17 cellular contexts compared by ENCODE assay signal in the genomic region with DNA sequence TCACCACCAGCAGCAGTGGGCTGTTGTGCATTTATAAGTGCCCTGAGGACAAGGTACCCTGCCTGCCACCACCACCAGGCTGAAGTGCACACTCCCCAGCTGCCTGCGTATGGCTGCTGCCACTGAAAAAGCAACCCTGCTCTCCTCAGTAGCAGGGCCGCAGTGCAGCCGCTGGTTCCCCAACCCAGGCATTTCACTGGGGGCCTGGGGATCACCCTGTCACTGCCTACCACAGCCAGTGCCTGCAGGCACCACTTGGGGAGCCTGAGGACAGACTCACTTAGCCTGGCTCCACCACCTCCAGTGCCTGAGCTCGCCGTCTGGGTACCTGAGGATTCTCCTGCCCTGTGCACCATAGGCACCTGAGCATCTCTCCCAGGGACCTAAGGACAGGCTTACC.
DNase-seq lines count a peak whose midpoint lies in the region; TF ChIP-seq lines count a peak whose summit lies in the region.
"Had no signal": no experiment of that assay in that cellular context is flagged by ENCODE, and none has a peak within 500 bp of the region (broad histone marks: within the 10 kb centered on the region; RNA-seq: fewer than 3 reads in every experiment).

No MANE protein-coding gene starts in this region.

- H3K27ac Mint-ChIP-seq in HFFc6 (peak overlapping the region; percentile 66), osteocyte (ENCODE audit: unreplicated experiment) (peak overlapping the region; percentile 57)
- H3K27ac Mint-ChIP-seq: CD4-positive, alpha-beta memory T cell had no signal

- no peaks in the 10 kb centered on the region for H3K36me3 ChIP-seq in brain microvascular endothelial cell (replicated peaks)

- TF ChIP-seq CTCF in HFFc6 (IDR thresholded peaks at IDR 0.05) (no peak), brain microvascular endothelial cell (IDR thresholded peaks at IDR 0.05; ENCODE audit: low read depth, low read length, missing control alignments) (no peak), osteocyte (IDR thresholded peaks at IDR 0.05) (no peak)

- in situ Hi-C loops in brain microvascular endothelial cell (cut with HindIII; ENCODE audit: low pct_ligation_motif_present, low sequenced_read_pairs), result no loop called here

- H3K9me3 Mint-ChIP-seq in HFFc6, result peaks cover 10% of the 10 kb centered on the region
- peaks cover 6% of the 10 kb centered on the region for H3K9me3 Mint-ChIP-seq in osteocyte (ENCODE audit: unreplicated experiment)

- H3K4me3 ChIP-seq in brain microvascular endothelial cell (ENCODE audit: low read depth, low read length), result no peak overlapping the region
- H3K4me3 ChIP-seq: GM23248 had no signal

- DNase-seq in HFFc6 (no peak), brain microvascular endothelial cell (no peak), osteocyte (ENCODE audit: extremely low spot score, unreplicated experiment) (no peak), NAMALWA (ENCODE audit: low spot score) (no peak), iPS-NIHi7 (ENCODE audit: extremely low spot score) (no peak)
- DNase-seq in activated CD8-positive, alpha-beta memory T cell treated with anti-CD3 and anti-CD28 coated beads for 24 hours, result no peak
- DNase-seq: ACHN, AML-193, DMS 273 treated with DMSO at 0.1 percent for 48 hours, DMS53, DND-41, H7 had no signal

- peaks cover 12% of the 10 kb centered on the region; the same call in 1 of the 2 replicates for H3K36me3 Mint-ChIP-seq in HFFc6 (ENCODE audit: low read depth)
- H3K36me3 Mint-ChIP-seq in osteocyte (ENCODE audit: unreplicated experiment), result peaks cover 4% of the 10 kb centered on the region
- H3K36me3 Mint-ChIP-seq: CD4-positive, alpha-beta memory T cell had no signal

- peaks cover 3% of the 10 kb centered on the region; the same call in 1 of the 2 replicates for H3K27me3 Mint-ChIP-seq in HFFc6 (ENCODE audit: insufficient read depth)
- no peaks in the 10 kb centered on the region for H3K27me3 Mint-ChIP-seq in osteocyte (ENCODE audit: unreplicated experiment)

- peak overlapping the region; percentile 32 for H3K27ac ChIP-seq in brain microvascular endothelial cell
- H3K27ac ChIP-seq: C4-2B, GM23248, HL-60, KMS-11 had no signal

- H3K4me3 Mint-ChIP-seq in HFFc6 (no peak overlapping the region), osteocyte (ENCODE audit: unreplicated experiment) (no peak overlapping the region)
- H3K4me3 Mint-ChIP-seq: CD4-positive, alpha-beta memory T cell had no signal

- H3K27me3 ChIP-seq in brain microvascular endothelial cell (replicated peaks), result no peaks in the 10 kb centered on the region

- H3K4me1 Mint-ChIP-seq in HFFc6 (ENCODE audit: low read depth), result peaks cover 22% of the 10 kb centered on the region
- peaks cover 30% of the 10 kb centered on the region for H3K4me1 Mint-ChIP-seq in osteocyte (ENCODE audit: unreplicated experiment)
- H3K4me1 Mint-ChIP-seq: CD4-positive, alpha-beta memory T cell had no signal
